8 cellular contexts compared by ENCODE assay signal in the genomic region with DNA sequence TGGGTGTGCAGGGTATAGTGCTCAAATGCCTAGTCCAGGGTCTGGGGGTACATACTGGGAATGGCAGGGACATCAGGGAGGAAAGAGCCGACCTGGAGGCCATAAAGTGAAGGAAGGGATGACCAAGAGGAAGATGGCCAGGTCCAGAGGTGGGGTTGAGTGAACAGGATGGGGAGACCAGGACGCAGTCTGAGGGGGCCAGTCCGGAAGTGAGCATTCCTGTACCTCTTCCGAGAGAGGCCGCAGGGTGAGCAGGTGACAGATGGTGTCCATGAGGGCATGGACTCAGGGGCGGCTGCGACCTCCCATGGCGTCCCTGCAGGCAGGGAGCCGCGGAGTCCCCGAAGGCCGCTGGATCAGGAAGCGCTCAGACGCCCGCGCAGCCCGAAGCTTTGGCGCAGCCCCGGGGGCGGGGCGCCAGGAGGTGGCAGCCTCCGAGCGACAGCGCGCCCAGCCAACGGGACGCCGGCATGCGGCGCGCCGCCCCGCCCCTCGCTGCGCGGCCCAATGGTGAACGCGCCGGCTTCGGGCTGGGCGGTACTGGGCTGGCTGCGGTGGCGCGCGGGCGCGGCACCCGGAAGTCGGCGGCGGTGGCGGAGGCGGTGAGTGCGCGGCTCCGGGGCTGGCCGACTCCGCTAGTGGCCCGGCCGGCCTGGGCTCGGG.
DNase-seq lines count a peak whose midpoint lies in the region; ATAC-seq lines count a peak whose summit lies in the region.

A gene with protein sequence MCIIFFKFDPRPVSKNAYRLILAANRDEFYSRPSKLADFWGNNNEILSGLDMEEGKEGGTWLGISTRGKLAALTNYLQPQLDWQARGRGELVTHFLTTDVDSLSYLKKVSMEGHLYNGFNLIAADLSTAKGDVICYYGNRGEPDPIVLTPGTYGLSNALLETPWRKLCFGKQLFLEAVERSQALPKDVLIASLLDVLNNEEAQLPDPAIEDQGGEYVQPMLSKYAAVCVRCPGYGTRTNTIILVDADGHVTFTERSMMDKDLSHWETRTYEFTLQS (plus strand): TSS at position 578 of the 663 bp plus-strand sequence. CDS start 15,689 bp downstream, outside the sequence.

- peak within 1 kb of the TSS; percentile 95 for H3K4me3 Mint-ChIP-seq in memory B cell

- H3K36me3 Mint-ChIP-seq in memory B cell = peaks cover 6% of the 10 kb centered on the region

- H3K36me3 ChIP-seq in effector memory CD4-positive, alpha-beta T cell (ENCODE audit: control insufficient read depth, insufficient read depth, low read length) = no peaks in the 10 kb centered on the region

- peak within 1 kb of the TSS; percentile 82 for H3K27ac ChIP-seq in effector memory CD4-positive, alpha-beta T cell (ENCODE audit: insufficient read depth, low read length, poor library complexity, severe bottlenecking)

- H3K4me3 ChIP-seq in effector memory CD4-positive, alpha-beta T cell (ENCODE audit: insufficient read depth, low read depth, low read length, poor library complexity, severe bottlenecking) = peak within 1 kb of the TSS; percentile 98

- H3K4me1 Mint-ChIP-seq in memory B cell = peaks cover 33% of the 10 kb centered on the region

- H3K27me3 Mint-ChIP-seq in memory B cell = no peaks in the 10 kb centered on the region

- H3K9me3 Mint-ChIP-seq in memory B cell = no peaks in the 10 kb centered on the region

- peak; percentile 74 for ATAC-seq in GM19455 (IDR thresholded peaks at IDR 0.05; ENCODE audit: unreplicated experiment)
- ATAC-seq in memory B cell (ENCODE audit: low read depth) = peak; percentile 85

- H3K27me3 ChIP-seq in effector memory CD4-positive, alpha-beta T cell (replicated peaks; ENCODE audit: control insufficient read depth, insufficient read depth, low read length, poor library complexity, severe bottlenecking) = no peaks in the 10 kb centered on the region

- DNase-seq in CD1c-positive myeloid dendritic cell (ENCODE audit: extremely low spot score) = peak; percentile 98
- DNase-seq in HPDE6-E6E7 (ENCODE audit: extremely low spot score) = peak; percentile 94
- peak; percentile 72 for DNase-seq in NK-92 treated with Interleukin-12 subunit alpha and Interleukin-12 subunit beta, amount 100 ng/mL, for 24 hours (lab: John Stamatoyannopoulos, UW)
- DNase-seq in activated CD8-positive, alpha-beta memory T cell treated with anti-CD3 and anti-CD28 coated beads for 24 hours = peak; percentile 98
- DNase-seq in effector memory CD4-positive, alpha-beta T cell = peak; percentile 88 to 89 (median 88)
- DNase-seq in memory B cell (ENCODE audit: low spot score in 2 of 2) = peak; percentile 96
- peak; percentile 81 for DNase-seq in stimulated activated CD8-positive, alpha-beta memory T cell treated with anti-CD3 and anti-CD28 coated beads, Interleukin-12 subunit alpha, Interleukin-12 subunit beta, amount 100 ng/mL, for 1 hour (ENCODE audit: low read depth)

- H3K27ac Mint-ChIP-seq in memory B cell = peak within 1 kb of the TSS; percentile 86

- H3K4me1 ChIP-seq in effector memory CD4-positive, alpha-beta T cell (ENCODE audit: control insufficient read depth, insufficient read depth, low read length, poor library complexity, severe bottlenecking) = peaks cover 25% of the 10 kb centered on the region

- no peaks in the 10 kb centered on the region for H3K9me3 ChIP-seq in effector memory CD4-positive, alpha-beta T cell (ENCODE audit: control insufficient read depth, low read length)

Comparison
In these comparisons a context has a peak if more than half of its experiments do, and no peak if none do; other contexts are left out.
1. Peak in every context shown above with its lines: DNase-seq, ATAC-seq, H3K4me3 ChIP-seq and H3K27ac ChIP-seq.